19 cellular contexts compared by ENCODE assay signal in the genomic region with DNA sequence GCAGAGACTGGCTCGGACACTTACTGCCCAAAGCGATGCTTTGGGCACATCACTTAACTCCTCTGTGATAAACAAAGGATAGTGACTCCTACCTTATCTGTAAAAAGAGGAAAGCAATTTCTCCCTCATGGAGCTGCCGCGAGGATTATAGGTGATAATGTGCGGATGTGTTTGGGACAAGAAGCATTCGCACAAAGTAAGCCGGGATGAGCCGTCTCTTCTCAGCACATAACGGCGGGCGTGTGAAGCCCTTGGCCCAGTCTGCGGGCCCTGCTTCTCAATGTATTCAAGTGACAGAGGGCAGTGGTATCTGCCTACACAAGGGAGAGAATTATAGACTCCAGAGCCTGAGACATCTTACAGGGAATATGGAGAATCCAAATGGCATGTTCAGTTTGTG.
DNase-seq lines count a peak whose midpoint lies in the region; ATAC-seq and TF ChIP-seq lines count a peak whose summit lies in the region.
"Had no signal": no experiment of that assay in that cellular context is flagged by ENCODE, and none has a peak within 500 bp of the region (broad histone marks: within the 10 kb centered on the region; RNA-seq: fewer than 3 reads in every experiment).

No MANE protein-coding gene starts in this region.

- no peaks in the 10 kb centered on the region for H3K79me2 ChIP-seq in trophoblast cell (ENCODE audit: control insufficient read depth, insufficient read depth, low read length, poor library complexity)

- H2BK12ac ChIP-seq in trophoblast cell (ENCODE audit: low read length): no peak overlapping the region

- H3K4me2 ChIP-seq in trophoblast cell (ENCODE audit: low read length): no peak overlapping the region
- H3K4me2 ChIP-seq: BLaER1 had no signal

- no peaks in the 10 kb centered on the region for H3K27me3 ChIP-seq in right cardiac atrium (ENCODE audit: control insufficient read depth, insufficient read depth)
- no peaks in the 10 kb centered on the region for H3K27me3 ChIP-seq in left ventricle myocardium inferior (ENCODE audit: low read depth)
- no peaks in the 10 kb centered on the region for H3K27me3 ChIP-seq in trophoblast cell (ENCODE audit: insufficient read depth, low read length)
- H3K27me3 ChIP-seq: BLaER1 had no signal

- DNase-seq in Right ventricle myocardium superior (no peak), cardiac septum (ENCODE audit: low spot score) (no peak), right cardiac atrium (peak; percentile 10 to 63 (median 53)), left ventricle myocardium inferior (no peak), trophoblast cell (no peak), GM10248 (ENCODE audit: extremely low spot score) (no peak), NCI-H2081 (lab: John Stamatoyannopoulos, UW) (no peak)
- DNase-seq: Caco-2; CD4-positive, CD25-positive, alpha-beta regulatory T cell; CD8-positive, alpha-beta T cell; DMS153; DND-41; GDM1; GOT3; HFFc6 had no signal

- H2BK5ac ChIP-seq in trophoblast cell (ENCODE audit: low read depth, low read length, poor library complexity): no peak overlapping the region

- no peak overlapping the region for H2BK120ac ChIP-seq in trophoblast cell (ENCODE audit: insufficient read depth, low read length, poor library complexity)

- CTCF ChIA-PET in GM10248 (lab: Yijun Ruan, JAX): no interaction called here

- no peaks in the 10 kb centered on the region for H3K36me3 ChIP-seq in left ventricle myocardium inferior
- H3K36me3 ChIP-seq in trophoblast cell (ENCODE audit: control insufficient read depth in 1 of 2, insufficient read depth in 2 of 2, low read length in 2 of 2): no peaks in the 10 kb centered on the region
- H3K36me3 ChIP-seq: BLaER1, HAP-1 had no signal

- no peak overlapping the region for H3K23ac ChIP-seq in trophoblast cell (ENCODE audit: low read length)

- H3K4ac ChIP-seq in trophoblast cell (ENCODE audit: low read depth, low read length): no peak overlapping the region

- ATAC-seq in Right ventricle myocardium superior (ENCODE audit: poor library complexity): peak; percentile 39
- peak; percentile 64 to 85 for ATAC-seq in right cardiac atrium
- ATAC-seq: CD8-positive, alpha-beta T cell had no signal

- no peak overlapping the region for H3K14ac ChIP-seq in trophoblast cell (ENCODE audit: low read length)

- TF ChIP-seq CTCF in left ventricle myocardium inferior (IDR thresholded peaks at IDR 0.05; ENCODE audit: borderline replicate concordance) (no peak), GM10248 (IDR thresholded peaks at IDR 0.05; ENCODE audit: control extremely low read depth, extremely low read depth, low read depth, missing control alignments) (no peak)

- H2AFZ ChIP-seq in trophoblast cell (ENCODE audit: insufficient read depth, low read length, poor library complexity): no peak overlapping the region

- no peaks in the 10 kb centered on the region for H3K9me3 ChIP-seq in right cardiac atrium (ENCODE audit: control insufficient read depth, low read length)
- no peaks in the 10 kb centered on the region for H3K9me3 ChIP-seq in left ventricle myocardium inferior (replicated peaks)
- no peaks in the 10 kb centered on the region for H3K9me3 ChIP-seq in trophoblast cell (ENCODE audit: insufficient read depth, low read depth, low read length)
- H3K9me3 ChIP-seq: BLaER1, Caco-2, HAP-1 had no signal

- H3K4me3 ChIP-seq in right cardiac atrium (ENCODE audit: low read length): no peak overlapping the region
- no peak overlapping the region for H3K4me3 ChIP-seq in left ventricle myocardium inferior
- H3K4me3 ChIP-seq in trophoblast cell (ENCODE audit: low read depth, low read length): no peak overlapping the region
- H3K4me3 ChIP-seq: BLaER1, HAP-1 had no signal

- H4K91ac ChIP-seq in trophoblast cell (ENCODE audit: low read depth, low read length): no peak overlapping the region

- no peaks in the 10 kb centered on the region for H3K79me1 ChIP-seq in trophoblast cell (ENCODE audit: low read length)

- H4K8ac ChIP-seq in trophoblast cell (ENCODE audit: low read depth, low read length): no peak overlapping the region

- no peak overlapping the region for H2AK5ac ChIP-seq in trophoblast cell (ENCODE audit: low read length)

- H3K27ac ChIP-seq in right cardiac atrium (ENCODE audit: low read length): no peak overlapping the region
- H3K27ac ChIP-seq in left ventricle myocardium inferior (replicated peaks): no peak overlapping the region
- H3K27ac ChIP-seq in trophoblast cell (ENCODE audit: low read depth, low read length): no peak overlapping the region
- H3K27ac ChIP-seq: 22Rv1, BLaER1, C4-2B had no signal

- H4K12ac ChIP-seq in trophoblast cell (ENCODE audit: low read depth, low read length): no peak overlapping the region

- no peak overlapping the region for H3K18ac ChIP-seq in trophoblast cell (ENCODE audit: low read length)

- intact Hi-C loops in Right ventricle myocardium superior (cut with DNase I) (no loop called here), cardiac septum (cut with DNase I) (no loop called here), right cardiac atrium (cut with DNase I) (no loop called here), left ventricle myocardium inferior (cut with micrococcal nuclease) (no loop called here)

- POLR2A ChIA-PET in GM10248 (lab: Yijun Ruan, JAX): no interaction called here

- peak overlapping the region; percentile 61 for H3K9ac ChIP-seq in trophoblast cell (ENCODE audit: low read length)
- H3K9ac ChIP-seq: BLaER1 had no signal

- WGBS in right cardiac atrium: 30% methylated on average over 12 of the region's 12 CpGs
- WGBS in trophoblast cell (ENCODE audit: extremely low coverage, insufficient coverage, insufficient read length): no CpG with 5 or more reads among the region's 12 CpGs

- H3K4me1 ChIP-seq in right cardiac atrium (ENCODE audit: control insufficient read depth, insufficient read depth, low read length) (peaks cover 2% of the 10 kb centered on the region), left ventricle myocardium inferior (peaks cover 10% of the 10 kb centered on the region), trophoblast cell (ENCODE audit: control insufficient read depth in 1 of 2, insufficient read depth in 2 of 2, low read length in 2 of 2) (no peaks in the 10 kb centered on the region)
- H3K4me1 ChIP-seq: BLaER1, Caco-2, HAP-1 had no signal

Comparison
In these comparisons a context has a peak if more than half of its experiments do, and no peak if none do; other contexts are left out.
1. DNase-seq: peak in right cardiac atrium (3 of 3); none in Right ventricle myocardium superior (single experiment), cardiac septum (single experiment), left ventricle myocardium inferior (single experiment), trophoblast cell (0 of 2), GM10248 (single experiment) and NCI-H2081 (0 of 2).